ENCODE assay signal across 8 cellular contexts in genomic region chr16:6207124-6207523, GRCh38.
"Had no signal": no experiment of that assay in that cellular context is flagged by ENCODE, and none has a peak within 500 bp of the region (broad histone marks: within the 10 kb centered on the region; RNA-seq: fewer than 3 reads in every experiment).

No MANE protein-coding gene starts in this region.

- H3K9me3 ChIP-seq: HAP-1 had no signal

- H3K4me3 ChIP-seq: HAP-1 had no signal

- FAIRE-seq: HepG2 had no signal

- H3K4me3 Mint-ChIP-seq: HFFc6, IgD-negative memory B cell had no signal

- H3K4me1 Mint-ChIP-seq: IgD-negative memory B cell had no signal

- ATAC-seq: HCT116, HepG2 had no signal

- H3K36me3 ChIP-seq: HAP-1 had no signal

- H3K36me3 Mint-ChIP-seq: IgD-negative memory B cell had no signal

- H3K4me1 ChIP-seq: HAP-1 had no signal

- H3K27ac ChIP-seq: HL-60 had no signal

- H3K27ac Mint-ChIP-seq: HFFc6, IgD-negative memory B cell had no signal

- H3K27me3 Mint-ChIP-seq: IgD-negative memory B cell had no signal

- DNase-seq: GOT3, H7, HFFc6 had no signal
